ENCODE assay signal across 1 cellular context in the genomic region with DNA sequence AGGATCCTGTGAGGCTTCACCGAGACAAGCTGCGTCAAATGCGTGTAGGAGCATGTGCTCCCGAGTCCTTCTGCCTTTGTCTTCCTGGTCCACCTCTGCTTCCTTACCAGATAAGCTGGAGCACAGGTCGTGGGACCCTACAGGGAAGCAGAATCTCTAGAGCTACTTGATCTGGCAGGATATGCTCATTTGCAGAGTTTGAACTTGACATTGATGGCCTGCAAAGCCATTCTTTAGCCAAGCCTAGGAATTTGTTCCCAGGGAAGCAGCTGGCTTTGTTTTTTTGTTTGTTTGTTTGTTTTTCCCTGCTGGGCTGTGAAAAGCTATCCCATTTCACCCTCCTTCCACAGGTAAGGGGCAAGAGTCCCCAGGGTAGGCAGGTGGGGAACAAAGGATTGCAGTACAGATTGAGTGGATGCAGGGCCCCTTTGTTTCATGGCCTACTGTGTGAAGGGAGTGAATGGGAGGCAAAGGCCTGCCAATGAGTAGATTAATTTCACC.
TF ChIP-seq lines count a peak whose summit lies in the region.

No MANE protein-coding gene starts in this region.

TF ChIP-seq in IMR-90, 13 proteins besides CTCF, POLR2A, EP300 and RAD21:
- TF ChIP-seq BHLHE40 (IDR thresholded peaks at IDR 0.05; ENCODE audit: low read depth, low read length) (no peak), SMC3 (IDR thresholded peaks at IDR 0.05; ENCODE audit: low read depth, low read length) (no peak), RFX5 (IDR thresholded peaks at IDR 0.05; ENCODE audit: low read depth, low read length) (no peak), MAFK (IDR thresholded peaks at IDR 0.05; ENCODE audit: low read depth, low read length) (no peak), RCOR1 (IDR thresholded peaks at IDR 0.05; ENCODE audit: insufficient replicate concordance, low read length) (no peak), MXI1 (IDR thresholded peaks at IDR 0.05; ENCODE audit: borderline replicate concordance, low read depth, low read length) (no peak), NFE2L2 (IDR thresholded peaks at IDR 0.05; ENCODE audit: low read depth, low read length) (no peak), CEBPB (IDR thresholded peaks at IDR 0.05; ENCODE audit: low read depth, low read length) (no peak), FOS (IDR thresholded peaks at IDR 0.05; ENCODE audit: low read depth, low read length) (no peak), MAZ (IDR thresholded peaks at IDR 0.05; ENCODE audit: borderline replicate concordance, low read depth, low read length) (no peak)
- TF ChIP-seq, protein P1, sequence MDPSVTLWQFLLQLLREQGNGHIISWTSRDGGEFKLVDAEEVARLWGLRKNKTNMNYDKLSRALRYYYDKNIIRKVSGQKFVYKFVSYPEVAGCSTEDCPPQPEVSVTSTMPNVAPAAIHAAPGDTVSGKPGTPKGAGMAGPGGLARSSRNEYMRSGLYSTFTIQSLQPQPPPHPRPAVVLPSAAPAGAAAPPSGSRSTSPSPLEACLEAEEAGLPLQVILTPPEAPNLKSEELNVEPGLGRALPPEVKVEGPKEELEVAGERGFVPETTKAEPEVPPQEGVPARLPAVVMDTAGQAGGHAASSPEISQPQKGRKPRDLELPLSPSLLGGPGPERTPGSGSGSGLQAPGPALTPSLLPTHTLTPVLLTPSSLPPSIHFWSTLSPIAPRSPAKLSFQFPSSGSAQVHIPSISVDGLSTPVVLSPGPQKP (IDR thresholded peaks at IDR 0.05; ENCODE audit: borderline replicate concordance, low read depth, low read length): no peak
